Comparison of ENCODE assay signal across 25 cellular contexts in the genomic region with DNA sequence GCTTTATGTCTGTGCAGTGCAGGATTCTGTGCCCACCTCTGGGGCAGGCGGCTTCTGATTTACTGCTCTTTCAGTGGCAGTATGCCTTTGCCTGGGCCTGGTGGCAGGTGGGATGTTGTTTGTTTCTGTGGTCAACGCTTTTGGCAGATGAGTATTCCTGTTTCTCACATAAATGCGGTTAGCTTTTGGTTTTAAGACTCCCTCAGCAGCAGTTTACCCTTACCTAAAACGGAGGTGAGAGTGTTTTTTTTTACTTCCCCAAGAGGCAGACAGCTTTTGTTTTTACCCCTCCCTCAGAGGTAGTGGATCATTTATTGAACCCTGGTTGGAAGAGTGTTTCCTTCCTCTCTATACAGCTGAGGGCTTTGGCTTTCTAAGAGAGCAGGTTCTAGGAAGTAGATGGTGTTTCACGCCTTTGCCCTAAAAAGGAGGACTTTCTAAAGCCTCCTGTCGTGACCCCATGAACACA.
DNase-seq lines count a peak whose midpoint lies in the region; ATAC-seq, FAIRE-seq and TF ChIP-seq lines count a peak whose summit lies in the region.
"Had no signal": no experiment of that assay in that cellular context is flagged by ENCODE, and none has a peak within 500 bp of the region (broad histone marks: within the 10 kb centered on the region; RNA-seq: fewer than 3 reads in every experiment).

No MANE protein-coding gene starts in this region.

- WGBS in pancreas, 2 donors = 69 to 74% methylated on average over 6 of the region's 6 CpGs

- no peak for FAIRE-seq in pancreas (lab: Jason Lieb, UNC)
- FAIRE-seq: GM12891, small intestine had no signal

- no peak overlapping the region for H3K27ac ChIP-seq in upper lobe of right lung
- no peak overlapping the region for H3K27ac ChIP-seq in pancreas
- H3K27ac ChIP-seq: breast epithelium, hepatocyte, PC-9, SK-N-MC, transverse colon had no signal

- H3K27me3 ChIP-seq in upper lobe of right lung = no peaks in the 10 kb centered on the region
- no peaks in the 10 kb centered on the region for H3K27me3 ChIP-seq in pancreas
- H3K27me3 ChIP-seq: breast epithelium, hepatocyte, transverse colon had no signal

- ATAC-seq in GM19438 (IDR thresholded peaks at IDR 0.05; ENCODE audit: low read depth, unreplicated experiment) = peak; percentile 94
- peak; percentile 61 for ATAC-seq in HG03196 (IDR thresholded peaks at IDR 0.05; ENCODE audit: unreplicated experiment)
- no peak for ATAC-seq in upper lobe of right lung
- no peak for ATAC-seq in HG03571 (IDR thresholded peaks at IDR 0.05; ENCODE audit: unreplicated experiment)
- no peak for ATAC-seq in pancreas
- ATAC-seq: CD8-positive, alpha-beta T cell; left ventricle myocardium superior had no signal

- H3K4me3 ChIP-seq in upper lobe of right lung (no peak overlapping the region), foreskin fibroblast (ENCODE audit: low read depth in 1 of 2, low read length in 2 of 2) (no peak overlapping the region), pancreas (no peak overlapping the region)
- H3K4me3 ChIP-seq: breast epithelium, hepatocyte, PC-9, SK-N-MC, transverse colon had no signal

- H3K36me3 ChIP-seq in upper lobe of right lung = no peaks in the 10 kb centered on the region
- no peaks in the 10 kb centered on the region for H3K36me3 ChIP-seq in pancreas
- H3K36me3 ChIP-seq: breast epithelium, transverse colon had no signal

- H3K9me3 ChIP-seq in upper lobe of right lung = no peaks in the 10 kb centered on the region
- no peaks in the 10 kb centered on the region for H3K9me3 ChIP-seq in pancreas
- H3K9me3 ChIP-seq: breast epithelium, transverse colon had no signal

- peak; percentile 87 for DNase-seq in RPMI8226
- DNase-seq in upper lobe of right lung = peak; percentile 31
- DNase-seq in foreskin fibroblast = no peak
- no peak for DNase-seq in pancreas
- DNase-seq: activated CD4-positive, alpha-beta memory T cell treated with anti-CD3 and anti-CD28 coated beads for 36 hours; activated CD4-positive, CD25-positive, alpha-beta regulatory T cell; activated gamma-delta T cell; activated T-cell treated with anti-CD3 and anti-CD28 coated beads for 4 hours; CD8-positive, alpha-beta T cell; DMS153; left ventricle myocardium superior; NCI-H1436 treated with DMSO at 0.1 percent for 48 hours; NCI-H82; PC-9; small intestine; stimulated activated CD4-positive, alpha-beta T cell treated with anti-CD3 and anti-CD28 coated beads, Interleukin-2, amount 100 ng/mL, for 48 hours; stimulated activated naive CD4-positive, alpha-beta T cell treated with Interleukin-2 at 50 U/mL for 16 hours; transverse colon had no signal

- intact Hi-C loops in upper lobe of right lung (cut with DNase I) = no loop called here
- intact Hi-C loops in pancreas (cut with DNase I) = no loop called here

- H3K4me1 ChIP-seq in upper lobe of right lung (no peaks in the 10 kb centered on the region), pancreas (no peaks in the 10 kb centered on the region)
- H3K4me1 ChIP-seq: breast epithelium, transverse colon had no signal

- TF ChIP-seq CTCF in upper lobe of right lung (IDR thresholded peaks at IDR 0.05) = no peak
- TF ChIP-seq CTCF in foreskin fibroblast (IDR thresholded peaks at IDR 0.05; ENCODE audit: low read depth, low read length) = no peak
- no peak for TF ChIP-seq CTCF in pancreas (IDR thresholded peaks at IDR 0.05)

Comparison
In these comparisons a context has a peak if more than half of its experiments do, and no peak if none do; other contexts are left out.
1. ATAC-seq: peak in GM19438 (single experiment) and HG03196 (single experiment); none in upper lobe of right lung (single experiment), HG03571 (single experiment) and pancreas (0 of 4).
2. DNase-seq: peak in RPMI8226 (single experiment) and upper lobe of right lung (single experiment); none in foreskin fibroblast (0 of 2) and pancreas (0 of 6).